8 cellular contexts compared by ENCODE assay signal in the genomic region with DNA sequence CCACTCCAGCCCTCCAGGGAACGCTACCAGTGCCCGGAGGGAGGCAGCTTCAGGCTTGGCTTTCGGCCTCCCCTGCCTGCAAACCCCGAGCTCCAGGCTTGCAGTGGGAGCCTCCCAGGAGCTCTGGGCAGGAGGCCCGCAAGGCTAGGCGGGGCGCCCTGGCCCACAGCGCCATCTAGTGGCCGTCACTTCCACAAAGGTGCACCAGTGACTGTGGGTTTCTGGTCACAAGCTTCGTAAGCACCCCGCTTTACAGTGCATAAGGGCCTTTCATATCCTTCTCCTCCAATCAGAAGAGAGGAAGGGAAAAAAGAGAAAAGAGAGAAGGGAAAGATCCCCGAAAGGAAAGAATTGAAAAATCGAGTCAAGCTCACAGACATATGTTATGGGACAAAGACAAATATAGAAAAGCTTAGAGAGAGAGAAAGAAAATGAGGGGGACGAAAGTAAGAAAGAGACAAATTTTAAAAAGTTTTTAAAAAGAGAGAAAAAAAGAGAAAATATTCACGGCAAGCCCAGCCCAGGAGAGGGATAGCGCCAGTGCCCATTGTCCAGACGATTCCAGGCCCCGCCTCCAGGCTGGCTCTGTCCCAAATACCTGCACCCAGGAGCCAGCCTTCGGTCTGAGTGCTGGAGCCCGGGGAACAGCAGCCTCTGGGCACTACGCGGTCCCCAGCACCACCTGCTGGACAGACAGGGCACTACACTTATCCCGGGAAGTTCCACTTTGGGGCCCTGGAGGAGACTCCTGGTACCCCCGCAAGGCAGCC.
DNase-seq lines count a peak whose midpoint lies in the region; ATAC-seq and TF ChIP-seq lines count a peak whose summit lies in the region.

No MANE protein-coding gene starts in this region.

- H3K9me3 Mint-ChIP-seq in nephron progenitor cell = no peaks in the 10 kb centered on the region

- no peak overlapping the region for H3K4me3 ChIP-seq in Loucy (ENCODE audit: low read length, poor library complexity, severe bottlenecking)

- peak overlapping the region; percentile 53 for H3K4me2 ChIP-seq in Loucy (ENCODE audit: low read depth, low read length, poor library complexity, severe bottlenecking)

- H3K4me1 ChIP-seq in Loucy (ENCODE audit: insufficient read depth, low read length, poor library complexity, severe bottlenecking) (peaks cover 6% of the 10 kb centered on the region), foreskin keratinocyte (no peaks in the 10 kb centered on the region)

- TF ChIP-seq CTCF in Loucy (conservative IDR thresholded peaks at IDR 0.05; ENCODE audit: low read length) (peak; percentile 77), foreskin keratinocyte (conservative IDR thresholded peaks at IDR 0.05) (peak; percentile 94), nephron progenitor cell (IDR thresholded peaks at IDR 0.05) (peak; percentile 71)

- no peaks in the 10 kb centered on the region for H3K79me2 ChIP-seq in Loucy (ENCODE audit: insufficient read depth, low read length)

- no peak overlapping the region for H3K27ac Mint-ChIP-seq in nephron progenitor cell

- no peaks in the 10 kb centered on the region for H3K27me3 ChIP-seq in Loucy (ENCODE audit: insufficient read depth, low read length, poor library complexity, severe bottlenecking)
- peaks cover 14% of the 10 kb centered on the region for H3K27me3 ChIP-seq in foreskin keratinocyte

- TF ChIP-seq POLR2A in GM15510 (IDR thresholded peaks at IDR 0.05; ENCODE audit: borderline replicate concordance, extremely low read depth, insufficient read length) = peak; percentile 7

- H3K36me3 Mint-ChIP-seq in nephron progenitor cell (ENCODE audit: low read depth) = no peaks in the 10 kb centered on the region

- no peaks in the 10 kb centered on the region for H4K20me1 ChIP-seq in Loucy (ENCODE audit: insufficient read depth, low read length, poor library complexity, severe bottlenecking)

- H3K4me1 Mint-ChIP-seq in nephron progenitor cell = peaks cover 21% of the 10 kb centered on the region

- H3K9ac ChIP-seq in Loucy (ENCODE audit: low read depth, low read length, poor library complexity, severe bottlenecking) = peak overlapping the region; percentile 30

- DNase-seq in SHP77 (lab: John Stamatoyannopoulos, UW) (peak; percentile 66 to 74), foreskin keratinocyte (peak; percentile 47 to 73), nephron progenitor cell (peak; percentile 98)
- DNase-seq in activated effector memory CD4-positive, alpha-beta T cell treated with Interleukin-2 at 50 U/mL for 16 hours = peak; percentile 48
- DNase-seq in stimulated activated naive CD4-positive, alpha-beta T cell treated with Interleukin-2 at 50 U/mL for 16 hours (lab: John Stamatoyannopoulos, UW) = peak; percentile 52

- no peaks in the 10 kb centered on the region for H3F3A ChIP-seq in Loucy (ENCODE audit: low read depth)

- peak overlapping the region; percentile 86 for H3K4me3 Mint-ChIP-seq in nephron progenitor cell

- H3K27me3 Mint-ChIP-seq in nephron progenitor cell (ENCODE audit: low read depth, poor library complexity) = peaks cover 1% of the 10 kb centered on the region

- peak overlapping the region; percentile 55 for H3K27ac ChIP-seq in foreskin keratinocyte

- ATAC-seq in foreskin keratinocyte = peak; percentile 84
- no peak for ATAC-seq in HG03045 (IDR thresholded peaks at IDR 0.05; ENCODE audit: unreplicated experiment)

- H3K9me2 ChIP-seq in Loucy (replicated peaks; ENCODE audit: low read depth, low read length) = no peaks in the 10 kb centered on the region

- H3K9me3 ChIP-seq in Loucy (ENCODE audit: insufficient read depth, low read depth, low read length) = no peaks in the 10 kb centered on the region

- H2AFZ ChIP-seq in Loucy (ENCODE audit: low read length) = no peak overlapping the region

- 0 out of 2 replicates have a peak, but pooled peaks cover 6% of the 10 kb centered on the region for H3K36me3 ChIP-seq in Loucy (ENCODE audit: insufficient read depth, low read length)

Comparison
In these comparisons a context has a peak if more than half of its experiments do, and no peak if none do; other contexts are left out.
1. DNase-seq: peak in every context shown above with its lines; median percentile 98 in nephron progenitor cell; 70 in SHP77; 60 in foreskin keratinocyte; 52 in stimulated activated naive CD4-positive, alpha-beta T cell treated with Interleukin-2 at 50 U/mL for 16 hours; 48 in activated effector memory CD4-positive, alpha-beta T cell treated with Interleukin-2 at 50 U/mL for 16 hours.